In genomic region chr7:136869006-136869961, GRCh38 we compare ENCODE assay signal across 11 cellular contexts. TPM values are rescaled to one million over a fixed set of nuclear protein-coding genes. Genes with fewer than 3 reads are reported as not detected.
A peak's percentile ranks its signal among the peaks of the same experiment; 100 is the strongest.
DNase-seq lines count a peak whose midpoint lies in the region; TF ChIP-seq lines count a peak whose summit lies in the region.
"Had no signal": no experiment of that assay in that cellular context is flagged by ENCODE, and none has a peak within 500 bp of the region (broad histone marks: within the 10 kb centered on the region; RNA-seq: fewer than 3 reads in every experiment).

No MANE protein-coding gene starts in this region.

- H3K9ac ChIP-seq in neural cell (ENCODE audit: low read length): peak overlapping the region; percentile 43

- TF ChIP-seq CTCF in AG09319 (IDR thresholded peaks at IDR 0.05; ENCODE audit: low read depth, low read length): no peak
- TF ChIP-seq CTCF in glutamatergic neuron (IDR thresholded peaks at IDR 0.05; ENCODE audit: partially characterized antibody, unreplicated experiment): no peak
- no peak for TF ChIP-seq CTCF in neural cell (IDR thresholded peaks at IDR 0.05; ENCODE audit: poor library complexity, severe bottlenecking)

- H3K4me3 Mint-ChIP-seq in glutamatergic neuron (ENCODE audit: unreplicated experiment): peak overlapping the region; percentile 87

- peak overlapping the region; percentile 78 for H3K4me3 ChIP-seq in neural cell (ENCODE audit: low read length)

- no peak overlapping the region for H3K27ac Mint-ChIP-seq in glutamatergic neuron (ENCODE audit: unreplicated experiment)

- H3K27ac ChIP-seq in neural cell (ENCODE audit: low read length): no peak overlapping the region
- H3K27ac ChIP-seq: VCaP had no signal

- no peaks in the 10 kb centered on the region for H3K36me3 Mint-ChIP-seq in glutamatergic neuron (ENCODE audit: unreplicated experiment)

- H3F3A ChIP-seq in neural cell (ENCODE audit: insufficient read depth, low read length, poor library complexity, severe bottlenecking): no peaks in the 10 kb centered on the region

- H2AFZ ChIP-seq in neural cell (ENCODE audit: low read depth, low read length): peak overlapping the region; percentile 3

- DNase-seq in AG09319 (ENCODE audit: extremely low read depth, low read depth) (peak; percentile 8), NCI-H526 treated with DMSO at 0.1 percent for 48 hours (lab: John Stamatoyannopoulos, UW) (peak; percentile 21), glutamatergic neuron (peak; percentile 37), NCI-H146 (lab: John Stamatoyannopoulos, UW) (no peak), NCI-H446 (lab: John Stamatoyannopoulos, UW) (no peak), kidney glomerular epithelial cell (lab: John Stamatoyannopoulos, UW) (no peak), C1 segment of cervical spinal cord (lab: John Stamatoyannopoulos, UW) (no peak)
- DNase-seq: NCI-H446 treated with DMSO at 0.1 percent for 48 hours had no signal

- no peaks in the 10 kb centered on the region for H4K20me1 ChIP-seq in neural cell (ENCODE audit: insufficient read depth)

- H3K36me3 ChIP-seq in neural cell (ENCODE audit: insufficient read depth, low read length): no peaks in the 10 kb centered on the region

- no peak for TF ChIP-seq RAD21 in neural cell (conservative IDR thresholded peaks at IDR 0.05)

- H3K4me2 ChIP-seq in neural cell (ENCODE audit: low read length): peak overlapping the region; percentile 98

- H3K27me3 ChIP-seq in neural cell (ENCODE audit: insufficient read depth, low read depth, low read length): peaks cover 71% of the 10 kb centered on the region

- H3K9me3 ChIP-seq in neural cell (ENCODE audit: low read length): no peaks in the 10 kb centered on the region

- no peaks in the 10 kb centered on the region for H3K9me2 ChIP-seq in neural cell (ENCODE audit: insufficient read depth, low read length)

- no peak for TF ChIP-seq EP300 in neural cell (conservative IDR thresholded peaks at IDR 0.05; ENCODE audit: poor library complexity, severe bottlenecking)

- peaks cover 4% of the 10 kb centered on the region for H3K9me3 Mint-ChIP-seq in glutamatergic neuron (ENCODE audit: unreplicated experiment)

- H3K4me1 Mint-ChIP-seq in glutamatergic neuron (ENCODE audit: low read depth, unreplicated experiment): peaks cover 11% of the 10 kb centered on the region

- no peaks in the 10 kb centered on the region for H3K79me2 ChIP-seq in neural cell (replicated peaks; ENCODE audit: insufficient read depth, low read length)

- peaks cover 13% of the 10 kb centered on the region for H3K27me3 Mint-ChIP-seq in glutamatergic neuron (ENCODE audit: unreplicated experiment)

TF ChIP-seq in neural cell, 6 proteins besides CTCF, POLR2A, EP300 and RAD21:
- TF ChIP-seq MXI1 (conservative IDR thresholded peaks at IDR 0.05; ENCODE audit: poor library complexity, severe bottlenecking) (no peak), TAF1 (IDR thresholded peaks at IDR 0.05; ENCODE audit: low read depth) (no peak), POLR2AphosphoS5 (IDR thresholded peaks at IDR 0.05) (no peak), EZH2 (IDR thresholded peaks at IDR 0.05; ENCODE audit: borderline replicate concordance, insufficient read depth, low read length, poor library complexity, severe bottlenecking) (no peak), SMC3 (conservative IDR thresholded peaks at IDR 0.05; ENCODE audit: poor library complexity) (no peak)
- TF ChIP-seq, protein P1, sequence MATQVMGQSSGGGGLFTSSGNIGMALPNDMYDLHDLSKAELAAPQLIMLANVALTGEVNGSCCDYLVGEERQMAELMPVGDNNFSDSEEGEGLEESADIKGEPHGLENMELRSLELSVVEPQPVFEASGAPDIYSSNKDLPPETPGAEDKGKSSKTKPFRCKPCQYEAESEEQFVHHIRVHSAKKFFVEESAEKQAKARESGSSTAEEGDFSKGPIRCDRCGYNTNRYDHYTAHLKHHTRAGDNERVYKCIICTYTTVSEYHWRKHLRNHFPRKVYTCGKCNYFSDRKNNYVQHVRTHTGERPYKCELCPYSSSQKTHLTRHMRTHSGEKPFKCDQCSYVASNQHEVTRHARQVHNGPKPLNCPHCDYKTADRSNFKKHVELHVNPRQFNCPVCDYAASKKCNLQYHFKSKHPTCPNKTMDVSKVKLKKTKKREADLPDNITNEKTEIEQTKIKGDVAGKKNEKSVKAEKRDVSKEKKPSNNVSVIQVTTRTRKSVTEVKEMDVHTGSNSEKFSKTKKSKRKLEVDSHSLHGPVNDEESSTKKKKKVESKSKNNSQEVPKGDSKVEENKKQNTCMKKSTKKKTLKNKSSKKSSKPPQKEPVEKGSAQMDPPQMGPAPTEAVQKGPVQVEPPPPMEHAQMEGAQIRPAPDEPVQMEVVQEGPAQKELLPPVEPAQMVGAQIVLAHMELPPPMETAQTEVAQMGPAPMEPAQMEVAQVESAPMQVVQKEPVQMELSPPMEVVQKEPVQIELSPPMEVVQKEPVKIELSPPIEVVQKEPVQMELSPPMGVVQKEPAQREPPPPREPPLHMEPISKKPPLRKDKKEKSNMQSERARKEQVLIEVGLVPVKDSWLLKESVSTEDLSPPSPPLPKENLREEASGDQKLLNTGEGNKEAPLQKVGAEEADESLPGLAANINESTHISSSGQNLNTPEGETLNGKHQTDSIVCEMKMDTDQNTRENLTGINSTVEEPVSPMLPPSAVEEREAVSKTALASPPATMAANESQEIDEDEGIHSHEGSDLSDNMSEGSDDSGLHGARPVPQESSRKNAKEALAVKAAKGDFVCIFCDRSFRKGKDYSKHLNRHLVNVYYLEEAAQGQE (IDR thresholded peaks at IDR 0.05; ENCODE audit: borderline replicate concordance): no peak

RNA-seq across cellular contexts. Expression of gene CHRM2, which starts 0.8 kb away (rescaled TPM):
- total RNA-seq in glutamatergic neuron (ENCODE audit: unreplicated experiment): not detected
- 0.05 TPM in 1 of 2 replicates, not detected in the other for polyA plus RNA-seq in neural cell
- 0.49 and 1.3 TPM in 2 replicates for polyA minus RNA-seq in neural cell
- total RNA-seq: kidney epithelial cell had no signal

Comparison
In these comparisons a context has a peak if more than half of its experiments do, and no peak if none do; other contexts are left out.
1. DNase-seq: peak in AG09319 (single experiment), NCI-H526 treated with DMSO at 0.1 percent for 48 hours (single experiment) and glutamatergic neuron (single experiment); none in NCI-H146 (single experiment), NCI-H446 (0 of 2), kidney glomerular epithelial cell (single experiment) and C1 segment of cervical spinal cord (0 of 14).